1 cellular context compared by ENCODE assay signal in genomic region chr14:36690301-36691020, GRCh38.
TF ChIP-seq lines count a peak whose summit lies in the region.

No MANE protein-coding gene starts in this region.

TF ChIP-seq in HCT116, 20 proteins besides CTCF, POLR2A, EP300 and RAD21 (continued from another document):
- TF ChIP-seq REST (IDR thresholded peaks at IDR 0.05; ENCODE audit: low read depth): no peak
- TF ChIP-seq POLR2AphosphoS5 (IDR thresholded peaks at IDR 0.05; ENCODE audit: low read depth, low read length): no peak
- TF ChIP-seq ZNF274 (IDR thresholded peaks at IDR 0.05; ENCODE audit: low read depth, low read length): no peak
- TF ChIP-seq SIN3A (IDR thresholded peaks at IDR 0.05; ENCODE audit: low read depth): no peak
- no peak for TF ChIP-seq TCF7L2 (IDR thresholded peaks at IDR 0.05; ENCODE audit: borderline replicate concordance, extremely low read depth, insufficient read depth, insufficient read length)
- TF ChIP-seq EZH2phosphoT487 (IDR thresholded peaks at IDR 0.05; ENCODE audit: borderline replicate concordance): no peak
- no peak for TF ChIP-seq ZFX (IDR thresholded peaks at IDR 0.05)
- no peak for TF ChIP-seq CEBPB (IDR thresholded peaks at IDR 0.05; ENCODE audit: low read depth)
- no peak for TF ChIP-seq FOSL1 (IDR thresholded peaks at IDR 0.05; ENCODE audit: low read depth)
- TF ChIP-seq JUND (IDR thresholded peaks at IDR 0.05): no peak
- no peak for TF ChIP-seq SRF (IDR thresholded peaks at IDR 0.05; ENCODE audit: low read depth)
